ENCODE assay signal across 1 cellular context in genomic region chr2:188979730-188980123, GRCh38.
TF ChIP-seq lines count a peak whose summit lies in the region.

No MANE protein-coding gene starts in this region.

TF ChIP-seq in SK-N-SH, 30 proteins besides CTCF, POLR2A, EP300 and RAD21 (continued from another document):
- TF ChIP-seq NFIC (IDR thresholded peaks at IDR 0.05; ENCODE audit: borderline replicate concordance) (no peak), MAX (IDR thresholded peaks at IDR 0.05; ENCODE audit: low read depth) (no peak), MEF2A (IDR thresholded peaks at IDR 0.05; ENCODE audit: borderline replicate concordance, low read depth) (no peak), SIN3A (IDR thresholded peaks at IDR 0.05; ENCODE audit: borderline replicate concordance, low read depth, low read length) (no peak), GATA2 (CRISPR knock-in tag; IDR thresholded peaks at IDR 0.05) (no peak), USF1 (IDR thresholded peaks at IDR 0.05; ENCODE audit: borderline replicate concordance, low read depth) (no peak), MXI1 (IDR thresholded peaks at IDR 0.05; ENCODE audit: low read depth, low read length) (no peak), YY1 (IDR thresholded peaks at IDR 0.05; ENCODE audit: low read depth) (no peak), JUND (IDR thresholded peaks at IDR 0.05) (no peak), FOXM1 (IDR thresholded peaks at IDR 0.05; ENCODE audit: low read depth) (no peak), TCF12 (IDR thresholded peaks at IDR 0.05) (no peak)
